In genomic region chr6:41454189-41454789, GRCh38 we compare ENCODE assay signal across 2 cellular contexts.
TF ChIP-seq lines count a peak whose summit lies in the region.

No MANE protein-coding gene starts in this region.

TF ChIP-seq in HEK293, 187 proteins besides CTCF, POLR2A, EP300 and RAD21 (continued from another document):
- TF ChIP-seq ZBTB11 (tag by site-specific recombination; conservative IDR thresholded peaks at IDR 0.05; ENCODE audit: low read depth): no peak
- 0 out of 2 replicates have a peak, but pooled peaks have one; percentile 19 for TF ChIP-seq ZBTB48 (tag by site-specific recombination; IDR thresholded peaks at IDR 0.05)
- TF ChIP-seq ZNF596 (tag by site-specific recombination; IDR thresholded peaks at IDR 0.05): no peak
- TF ChIP-seq, protein P1, sequence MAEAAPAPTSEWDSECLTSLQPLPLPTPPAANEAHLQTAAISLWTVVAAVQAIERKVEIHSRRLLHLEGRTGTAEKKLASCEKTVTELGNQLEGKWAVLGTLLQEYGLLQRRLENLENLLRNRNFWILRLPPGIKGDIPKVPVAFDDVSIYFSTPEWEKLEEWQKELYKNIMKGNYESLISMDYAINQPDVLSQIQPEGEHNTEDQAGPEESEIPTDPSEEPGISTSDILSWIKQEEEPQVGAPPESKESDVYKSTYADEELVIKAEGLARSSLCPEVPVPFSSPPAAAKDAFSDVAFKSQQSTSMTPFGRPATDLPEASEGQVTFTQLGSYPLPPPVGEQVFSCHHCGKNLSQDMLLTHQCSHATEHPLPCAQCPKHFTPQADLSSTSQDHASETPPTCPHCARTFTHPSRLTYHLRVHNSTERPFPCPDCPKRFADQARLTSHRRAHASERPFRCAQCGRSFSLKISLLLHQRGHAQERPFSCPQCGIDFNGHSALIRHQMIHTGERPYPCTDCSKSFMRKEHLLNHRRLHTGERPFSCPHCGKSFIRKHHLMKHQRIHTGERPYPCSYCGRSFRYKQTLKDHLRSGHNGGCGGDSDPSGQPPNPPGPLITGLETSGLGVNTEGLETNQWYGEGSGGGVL (tag by site-specific recombination; IDR thresholded peaks at IDR 0.05): no peak
- TF ChIP-seq ZNF473 (tag by site-specific recombination; IDR thresholded peaks at IDR 0.05): 0 out of 2 replicates have a peak, but pooled peaks have one; percentile 28
- no peak for TF ChIP-seq BCL6B (tag by site-specific recombination; IDR thresholded peaks at IDR 0.05)
- TF ChIP-seq SALL2 (tag by site-specific recombination; IDR thresholded peaks at IDR 0.05; ENCODE audit: borderline replicate concordance): no peak
- no peak for TF ChIP-seq FEZF1 (tag by site-specific recombination; IDR thresholded peaks at IDR 0.05)
- TF ChIP-seq, protein P2, sequence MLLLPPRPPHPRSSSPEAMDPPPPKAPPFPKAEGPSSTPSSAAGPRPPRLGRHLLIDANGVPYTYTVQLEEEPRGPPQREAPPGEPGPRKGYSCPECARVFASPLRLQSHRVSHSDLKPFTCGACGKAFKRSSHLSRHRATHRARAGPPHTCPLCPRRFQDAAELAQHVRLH (tag by site-specific recombination; IDR thresholded peaks at IDR 0.05): no peak
- TF ChIP-seq ZNF202 (tag by site-specific recombination; IDR thresholded peaks at IDR 0.05; ENCODE audit: borderline replicate concordance): no peak
- 0 out of 2 replicates have a peak, but pooled peaks have one; percentile 34 for TF ChIP-seq ZNF169 (tag by site-specific recombination; IDR thresholded peaks at IDR 0.05)
- no peak for TF ChIP-seq ZNF610 (tag by site-specific recombination; IDR thresholded peaks at IDR 0.05; ENCODE audit: borderline replicate concordance)
- TF ChIP-seq ZNF311 (tag by site-specific recombination; IDR thresholded peaks at IDR 0.05; ENCODE audit: borderline replicate concordance): 0 out of 2 replicates have a peak, but pooled peaks have one; percentile 13
- 0 out of 2 replicates have a peak, but pooled peaks have one; percentile 30 for TF ChIP-seq ZNF514 (tag by site-specific recombination; IDR thresholded peaks at IDR 0.05)
- TF ChIP-seq GLIS1 (tag by site-specific recombination; IDR thresholded peaks at IDR 0.05): no peak

TF ChIP-seq in K562, 482 proteins besides CTCF, POLR2A, EP300 and RAD21 (continued from another document):
- TF ChIP-seq, protein P3, sequence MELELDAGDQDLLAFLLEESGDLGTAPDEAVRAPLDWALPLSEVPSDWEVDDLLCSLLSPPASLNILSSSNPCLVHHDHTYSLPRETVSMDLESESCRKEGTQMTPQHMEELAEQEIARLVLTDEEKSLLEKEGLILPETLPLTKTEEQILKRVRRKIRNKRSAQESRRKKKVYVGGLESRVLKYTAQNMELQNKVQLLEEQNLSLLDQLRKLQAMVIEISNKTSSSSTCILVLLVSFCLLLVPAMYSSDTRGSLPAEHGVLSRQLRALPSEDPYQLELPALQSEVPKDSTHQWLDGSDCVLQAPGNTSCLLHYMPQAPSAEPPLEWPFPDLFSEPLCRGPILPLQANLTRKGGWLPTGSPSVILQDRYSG (tag; conservative IDR thresholded peaks at IDR 0.05; ENCODE audit: low read depth): no peak
- TF ChIP-seq MEF2D (tag; conservative IDR thresholded peaks at IDR 0.05; ENCODE audit: low read depth): no peak
- peak; percentile 86; the same call in 1 of the 2 replicates for TF ChIP-seq TSC22D4 (tag; IDR thresholded peaks at IDR 0.05)
